In genomic region chr13:41059466-41059865, GRCh38 we compare ENCODE assay signal across 8 cellular contexts. TPM values are rescaled to one million over a fixed set of nuclear protein-coding genes. Genes with fewer than 3 reads are reported as not detected.
A peak's percentile ranks its signal among the peaks of the same experiment; 100 is the strongest.
DNase-seq lines count a peak whose midpoint lies in the region; ATAC-seq, FAIRE-seq and TF ChIP-seq lines count a peak whose summit lies in the region.

No MANE protein-coding gene starts in this region.

- H4K20me1 ChIP-seq in Loucy (ENCODE audit: insufficient read depth, low read length, poor library complexity, severe bottlenecking): peaks cover 44% of the 10 kb centered on the region
- H4K20me1 ChIP-seq in GM12878 (ENCODE audit: control insufficient read depth, insufficient read depth): no peaks in the 10 kb centered on the region

- H3K27me3 Mint-ChIP-seq in CD4-positive, CD25-positive, alpha-beta regulatory T cell: peaks cover 20% of the 10 kb centered on the region
- H3K27me3 Mint-ChIP-seq in type B pancreatic cell: peaks cover 14% of the 10 kb centered on the region

- TF ChIP-seq EP300 in GM12878 (IDR thresholded peaks at IDR 0.05; ENCODE audit: borderline replicate concordance in 1 of 2, control insufficient read depth in 1 of 2, low read depth in 2 of 2, low read length in 2 of 2): no peak

- TF ChIP-seq POLR2A in GM12878 (IDR thresholded peaks at IDR 0.05; ENCODE audit: low read depth, low read length): no peak

- H3K27ac ChIP-seq in CD4-positive, CD25-positive, alpha-beta regulatory T cell (ENCODE audit: insufficient read depth, low read length, poor library complexity, severe bottlenecking): peak overlapping the region; percentile 77
- H3K27ac ChIP-seq in GM12878 (ENCODE audit: control insufficient read depth, insufficient read depth) (peak overlapping the region; percentile 96), lower lobe of right lung (peak overlapping the region; percentile 98)

- peak overlapping the region; percentile 89 for H3K4me3 ChIP-seq in CD4-positive, CD25-positive, alpha-beta regulatory T cell (ENCODE audit: low read depth, low read length)
- peak overlapping the region; percentile 90 for H3K4me3 ChIP-seq in Loucy (ENCODE audit: low read length, poor library complexity, severe bottlenecking)
- peak overlapping the region; percentile 94 for H3K4me3 ChIP-seq in GM12878
- H3K4me3 ChIP-seq in lower lobe of right lung: peak overlapping the region; percentile 81

- H3K27me3 ChIP-seq in CD4-positive, CD25-positive, alpha-beta regulatory T cell (ENCODE audit: control insufficient read depth, insufficient read depth, low read length): no peaks in the 10 kb centered on the region
- H3K27me3 ChIP-seq in Loucy (ENCODE audit: insufficient read depth, low read length, poor library complexity, severe bottlenecking) (no peaks in the 10 kb centered on the region), GM12878 (replicated peaks in 1 of 2; ENCODE audit: control insufficient read depth in 2 of 2, insufficient read depth in 2 of 2, low read length in 1 of 2) (no peaks in the 10 kb centered on the region), lower lobe of right lung (ENCODE audit: low read depth) (no peaks in the 10 kb centered on the region)

- H3K4me1 Mint-ChIP-seq in CD4-positive, CD25-positive, alpha-beta regulatory T cell: peaks cover 39 to 90% (median 65%) of the 10 kb centered on the region in 4 donors
- H3K4me1 Mint-ChIP-seq in type B pancreatic cell (ENCODE audit: unreplicated experiment): peaks cover 43% of the 10 kb centered on the region

- no peak for FAIRE-seq in GM12878 (lab: Jason Lieb, UNC)

- POLR2A ChIA-PET in GM12878 (lab: Charles Lee): interaction anchor here (0.8 to 4.3 kb wide), 9 partner anchors 41 to 88 kb away, joined by 3 to 23 read pairs (median 4); partner anchors contain the start of gene ELF1

- DNase-seq in CD4-positive, CD25-positive, alpha-beta regulatory T cell: peak in 1 of 3 donors; percentile 15
- DNase-seq in GM12878 (ENCODE audit: low read depth, low spot score) (no peak), lower lobe of right lung (no peak), type B pancreatic cell (ENCODE audit: extremely low spot score, unreplicated experiment) (no peak)
- DNase-seq in activated effector memory CD4-positive, alpha-beta T cell treated with anti-CD3 and anti-CD28 coated beads, Interleukin-2, amount 50 U/mL, for 16 hours: no peak

- TF ChIP-seq CTCF in Loucy (conservative IDR thresholded peaks at IDR 0.05; ENCODE audit: low read length) (no peak), GM12878 (IDR thresholded peaks at IDR 0.05 in 2 of 3, conservative IDR thresholded peaks at IDR 0.05 in 1 of 3; ENCODE audit: control insufficient read depth in 2 of 3, extremely low read depth in 1 of 3, insufficient read depth in 1 of 3, low read depth in 3 of 3, low read length in 3 of 3) (no peak), lower lobe of right lung (IDR thresholded peaks at IDR 0.05) (no peak), type B pancreatic cell (conservative IDR thresholded peaks at IDR 0.05) (no peak)

- no TSS peak for BruUV-seq in GM12878 (replicated peaks; lab: Mats Ljungman, UMichigan)

- peak overlapping the region; percentile 95 for H3K9ac ChIP-seq in Loucy (ENCODE audit: low read depth, low read length, poor library complexity, severe bottlenecking)
- H3K9ac ChIP-seq in GM12878 (ENCODE audit: control insufficient read depth, insufficient read depth, low read length): peak overlapping the region; percentile 94

- peak overlapping the region; percentile 99 for H3K4me3 Mint-ChIP-seq in CD4-positive, CD25-positive, alpha-beta regulatory T cell
- H3K4me3 Mint-ChIP-seq in type B pancreatic cell: peak overlapping the region; percentile 91

- H3K36me3 ChIP-seq in CD4-positive, CD25-positive, alpha-beta regulatory T cell (ENCODE audit: control insufficient read depth, insufficient read depth, low read length): peaks cover 1% of the 10 kb centered on the region
- H3K36me3 ChIP-seq in Loucy (ENCODE audit: insufficient read depth, low read length) (no peaks in the 10 kb centered on the region), GM12878 (ENCODE audit: control insufficient read depth in 2 of 2, insufficient read depth in 2 of 2, low read length in 1 of 2) (0 out of 4 replicates have a peak, but pooled peaks cover 0 to 3% of the 10 kb centered on the region in 2 experiments), lower lobe of right lung (no peaks in the 10 kb centered on the region)

- RAD21 ChIA-PET in GM12878 (lab: Charles Lee; ENCODE audit: unreplicated experiment): interaction anchor here (0.8 to 9.9 kb wide), 12 partner anchors 24 to 593 kb away, joined by 3 to 172 read pairs (median 4); partner anchors contain the start of gene ELF1

- no peak for TF ChIP-seq RAD21 in GM12878 (IDR thresholded peaks at IDR 0.05; ENCODE audit: insufficient read depth, low read depth, low read length)

- ATAC-seq in CD4-positive, CD25-positive, alpha-beta regulatory T cell (ENCODE audit: low read depth in 2 of 2): no peak
- no peak for ATAC-seq in GM12878
- ATAC-seq in lower lobe of right lung: no peak
- ATAC-seq in GM21390 (IDR thresholded peaks at IDR 0.05; ENCODE audit: unreplicated experiment): no peak
- no peak for ATAC-seq in GM19324 (IDR thresholded peaks at IDR 0.05; ENCODE audit: low FRiP score, unreplicated experiment)

- H3K4me2 ChIP-seq in Loucy (ENCODE audit: low read depth, low read length, poor library complexity, severe bottlenecking): peak overlapping the region; percentile 96
- peak overlapping the region; percentile 64 for H3K4me2 ChIP-seq in GM12878 (ENCODE audit: control insufficient read depth, insufficient read depth)

- H3K79me2 ChIP-seq in Loucy (ENCODE audit: insufficient read depth, low read length) (peaks cover 94% of the 10 kb centered on the region), GM12878 (ENCODE audit: control insufficient read depth, insufficient read depth, low read length) (peaks cover 87% of the 10 kb centered on the region)

- peaks cover 3% of the 10 kb centered on the region; the same call in 1 of the 2 replicates for H3F3A ChIP-seq in Loucy (ENCODE audit: low read depth)

- CTCF ChIA-PET in GM12878 (lab: Yijun Ruan, JAX): interaction anchor here (0.7 to 5.2 kb wide), 15 partner anchors 11 to 138 kb away, joined by 3 to 32 read pairs (median 3); partner anchors contain the start of gene ELF1

- WGBS in GM12878 (ENCODE audit: insufficient coverage, insufficient replicate concordance, low lambda C conversion rate, missing lambda C conversion rate): 8% methylated on average over 6 of the region's 6 CpGs

- H3K4me1 ChIP-seq in CD4-positive, CD25-positive, alpha-beta regulatory T cell (ENCODE audit: control insufficient read depth, insufficient read depth, low read length, poor library complexity, severe bottlenecking): peaks cover 26% of the 10 kb centered on the region
- H3K4me1 ChIP-seq in Loucy (ENCODE audit: insufficient read depth, low read length, poor library complexity, severe bottlenecking) (peaks cover 69% of the 10 kb centered on the region), GM12878 (ENCODE audit: control insufficient read depth, insufficient read depth, low read length) (peaks cover 2% of the 10 kb centered on the region; the same call in 1 of the 2 replicates), lower lobe of right lung (peaks cover 71% of the 10 kb centered on the region)

- intact Hi-C loops in GM12878 (cut with micrococcal nuclease; ENCODE audit: unreplicated experiment): loop anchor here (5.0 kb wide), 1 partner anchor 87 kb away; no protein-coding TSS in a partner anchor
- intact Hi-C loops in lower lobe of right lung (cut with DNase I): no loop called here

- SMC1A ChIA-PET in GM12878 (lab: Charles Lee; ENCODE audit: uncharacterized antibody, unreplicated experiment): interaction anchor here (0.6 to 3.0 kb wide), 19 partner anchors 15 to 612 kb away, joined by 3 to 14 read pairs (median 4); partner anchors contain the start of gene ELF1

- H2AFZ ChIP-seq in Loucy (ENCODE audit: low read length) (peak overlapping the region; percentile 74), GM12878 (ENCODE audit: control insufficient read depth, low read depth, low read length) (peak overlapping the region; percentile 40)

- in situ Hi-C loops in GM12878 (cut with MboI): loop anchor here (5.0 kb wide), 1 partner anchor 82 kb away; no protein-coding TSS in a partner anchor

- peak overlapping the region; percentile 49 to 100 (median 83) for H3K27ac Mint-ChIP-seq in CD4-positive, CD25-positive, alpha-beta regulatory T cell
- peak overlapping the region; percentile 100 for H3K27ac Mint-ChIP-seq in type B pancreatic cell

- H3K36me3 Mint-ChIP-seq in CD4-positive, CD25-positive, alpha-beta regulatory T cell: peaks cover 7% of the 10 kb centered on the region
- peaks cover 15% of the 10 kb centered on the region for H3K36me3 Mint-ChIP-seq in type B pancreatic cell

- no peaks in the 10 kb centered on the region for H3K9me3 ChIP-seq in CD4-positive, CD25-positive, alpha-beta regulatory T cell (ENCODE audit: control insufficient read depth in 2 of 2, low read length in 2 of 2)
- H3K9me3 ChIP-seq in Loucy (ENCODE audit: insufficient read depth, low read depth, low read length) (no peaks in the 10 kb centered on the region), GM12878 (replicated peaks; ENCODE audit: control insufficient read depth, insufficient read depth, low read length) (no peaks in the 10 kb centered on the region), lower lobe of right lung (no peaks in the 10 kb centered on the region)

- peaks cover 0 to 3% (median 0%) of the 10 kb centered on the region in 7 donors for H3K9me3 Mint-ChIP-seq in CD4-positive, CD25-positive, alpha-beta regulatory T cell
- no peaks in the 10 kb centered on the region for H3K9me3 Mint-ChIP-seq in type B pancreatic cell

- no peaks in the 10 kb centered on the region for H3K9me2 ChIP-seq in Loucy (replicated peaks; ENCODE audit: low read depth, low read length)

RNA-seq across cellular contexts. Expression of gene WBP4, which starts 1.8 kb away (rescaled TPM):
- total RNA-seq in CD4-positive, CD25-positive, alpha-beta regulatory T cell: 5.6 TPM
- 1 to 10 TPM; 3.0 to 3.8 (median 3.4) TPM for polyA plus RNA-seq in CD4-positive, CD25-positive, alpha-beta regulatory T cell
- 8.1 and 8.3 TPM in 2 replicates for total RNA-seq in GM12878 (2013; cell fraction: nucleolus; rRNA removed)
- total RNA-seq in GM12878 (2014; rRNA removed) (7.4 and 11.8 TPM in 2 replicates), GM12878 (2014; rRNA removed; fragmentation: Illumina TruSeq; extraction: Trizol) (16.3 and 16.9 TPM in 2 replicates), GM12878 (2021) (8.3 and 8.8 TPM in 2 replicates), lower lobe of right lung (10.8 TPM), type B pancreatic cell (ENCODE audit: low replicate concordance) (5.6 and 7.9 TPM in 2 replicates)
- 6.1 TPM for polyA plus RNA-seq in GM12878 (2011; ENCODE audit: low read depth)
- polyA plus RNA-seq in GM12878 (2011; rRNA removed) (15.9 and 26.4 TPM in 2 replicates), GM12878 (2014; fragmentation: Illumina TruSeq; extraction: Trizol) (21.6 and 23.3 TPM in 2 replicates), GM12878 (2014; fragmentation: Nextera tagmentation; extraction: Ambion mirVana) (10 to 100 TPM in 1 of 2 experiments, 1 to 10 TPM in 1; 9.7 to 12.5 TPM), GM12878 (2014; rRNA removed) (9.7 and 13.2 TPM in 2 replicates), GM12878 (2016; fragmentation: Nextera tagmentation; extraction: Ambion mirVana) (10 to 100 TPM; 15.3 to 16.1 TPM)
- polyA plus RNA-seq in GM12878 (2011; cell fraction: cytosol; rRNA removed): 4.3 and 4.4 TPM in 2 replicates
- polyA plus RNA-seq in GM12878 (2011; cell fraction: nucleus; rRNA removed): 8.1 and 10.3 TPM in 2 replicates
- polyA plus RNA-seq in GM12878 (2012): 9.5 and 12.1 TPM in 2 replicates
- polyA minus RNA-seq in GM12878 (2011; rRNA and poly(A)+ RNA removed): 2.6 and 2.9 TPM in 2 replicates
- 3.3 and 3.7 TPM in 2 replicates for polyA minus RNA-seq in GM12878 (2011; cell fraction: cytosol; rRNA and poly(A)+ RNA removed)
- polyA minus RNA-seq in GM12878 (2011; cell fraction: nucleus; rRNA and poly(A)+ RNA removed): 2.3 and 5.4 TPM in 2 replicates

RNA-seq across cellular contexts. Expression of gene ELF1, which starts 40.4 kb away (rescaled TPM):
- total RNA-seq in CD4-positive, CD25-positive, alpha-beta regulatory T cell: 285 TPM
- polyA plus RNA-seq in CD4-positive, CD25-positive, alpha-beta regulatory T cell: 100 to 1,000 TPM; 122 to 178 (median 141) TPM
- total RNA-seq in GM12878 (2013; cell fraction: nucleolus; rRNA removed): 78.0 and 86.2 TPM in 2 replicates
- 45.7 and 49.2 TPM in 2 replicates for total RNA-seq in GM12878 (2014; rRNA removed)
- 55.1 and 59.4 TPM in 2 replicates for total RNA-seq in GM12878 (2014; rRNA removed; fragmentation: Illumina TruSeq; extraction: Trizol)
- total RNA-seq in GM12878 (2021): 70.5 and 74.2 TPM in 2 replicates
- 22.7 TPM for polyA plus RNA-seq in GM12878 (2011; ENCODE audit: low read depth)
- 83.5 and 97.6 TPM in 2 replicates for polyA plus RNA-seq in GM12878 (2011; rRNA removed)
- polyA plus RNA-seq in GM12878 (2011; cell fraction: cytosol; rRNA removed): 55.7 and 60.5 TPM in 2 replicates
- 49.6 and 50.3 TPM in 2 replicates for polyA plus RNA-seq in GM12878 (2011; cell fraction: nucleus; rRNA removed)
- 35.2 and 60.8 TPM in 2 replicates for polyA plus RNA-seq in GM12878 (2012)
- 91.6 and 118 TPM in 2 replicates for polyA plus RNA-seq in GM12878 (2014; fragmentation: Illumina TruSeq; extraction: Trizol)
- 10 to 100 TPM; 43.3 to 43.5 TPM for polyA plus RNA-seq in GM12878 (2014; fragmentation: Nextera tagmentation; extraction: Ambion mirVana)
- polyA plus RNA-seq in GM12878 (2014; rRNA removed): 46.8 and 47.9 TPM in 2 replicates
- 10 to 100 TPM; 56.2 to 64.0 TPM for polyA plus RNA-seq in GM12878 (2016; fragmentation: Nextera tagmentation; extraction: Ambion mirVana)
- 93.0 and 151 TPM in 2 replicates for polyA minus RNA-seq in GM12878 (2011; rRNA and poly(A)+ RNA removed)
- 33.3 and 41.4 TPM in 2 replicates for polyA minus RNA-seq in GM12878 (2011; cell fraction: cytosol; rRNA and poly(A)+ RNA removed)
- 49.9 and 69.4 TPM in 2 replicates for polyA minus RNA-seq in GM12878 (2011; cell fraction: nucleus; rRNA and poly(A)+ RNA removed)
- 98.1 TPM for total RNA-seq in lower lobe of right lung
- total RNA-seq in type B pancreatic cell (ENCODE audit: low replicate concordance): 47.4 and 97.2 TPM in 2 replicates
